Comparison of ENCODE assay signal across 14 cellular contexts in the genomic region with DNA sequence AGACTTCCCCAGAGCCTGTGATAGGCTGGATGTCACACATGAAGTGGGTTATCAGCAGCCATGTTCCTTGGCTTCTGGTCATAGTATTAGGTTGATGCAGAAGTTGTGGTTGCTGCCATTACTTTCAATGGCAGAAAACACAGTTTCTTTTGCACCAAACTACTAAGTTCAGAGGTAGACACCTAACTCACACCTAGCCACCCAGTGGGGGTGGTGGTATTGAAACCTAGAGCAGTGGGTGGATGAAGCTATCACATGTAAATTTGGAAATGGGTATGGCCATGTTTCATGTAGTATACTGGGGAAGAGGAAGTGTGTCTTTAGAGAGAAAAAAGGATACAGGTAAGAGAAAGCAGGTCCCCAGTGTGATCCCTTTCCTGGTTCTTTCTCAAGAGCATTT.
A peak's percentile ranks its signal among the peaks of the same experiment; 100 is the strongest.
DNase-seq lines count a peak whose midpoint lies in the region; ATAC-seq and TF ChIP-seq lines count a peak whose summit lies in the region.
"Had no signal": no experiment of that assay in that cellular context is flagged by ENCODE, and none has a peak within 500 bp of the region (broad histone marks: within the 10 kb centered on the region; RNA-seq: fewer than 3 reads in every experiment).

No MANE protein-coding gene starts in this region.

- H3K4me1 ChIP-seq in trophoblast cell (ENCODE audit: control insufficient read depth in 1 of 2, insufficient read depth in 2 of 2, low read length in 2 of 2) (peaks cover 0 to 3% of the 10 kb centered on the region in 2 experiments), aorta (ENCODE audit: control insufficient read depth in 1 of 2, insufficient read depth in 2 of 2, low read length in 2 of 2) (no peaks in the 10 kb centered on the region), upper lobe of right lung (no peaks in the 10 kb centered on the region)
- H3K4me1 ChIP-seq: ascending aorta had no signal

- H3K4ac ChIP-seq in trophoblast cell (ENCODE audit: low read depth, low read length), result no peak overlapping the region

- no peak for TF ChIP-seq CTCF in upper lobe of right lung (IDR thresholded peaks at IDR 0.05)

- H4K12ac ChIP-seq in trophoblast cell (ENCODE audit: low read depth, low read length), result no peak overlapping the region

- ATAC-seq in GM18909 (IDR thresholded peaks at IDR 0.05; ENCODE audit: poor library complexity, unreplicated experiment) (peak; percentile 85), GM21529 (IDR thresholded peaks at IDR 0.05; ENCODE audit: unreplicated experiment) (peak; percentile 89), HG03066 (IDR thresholded peaks at IDR 0.05; ENCODE audit: low read depth, unreplicated experiment) (peak; percentile 82), aorta (ENCODE audit: low FRiP score) (no peak), upper lobe of right lung (no peak)
- ATAC-seq: activated T-cell treated with anti-CD3 and anti-CD28 coated beads, Interleukin-2, amount 50 U/mL, for 72 hours; stimulated activated naive CD8-positive, alpha-beta T cell treated with anti-CD3 and anti-CD28 coated beads, Interleukin-15, amount 100 ng/mL, for 72 hours had no signal

- H3K27me3 ChIP-seq in trophoblast cell (ENCODE audit: insufficient read depth, low read length) (no peaks in the 10 kb centered on the region), aorta (ENCODE audit: control insufficient read depth in 1 of 2, insufficient read depth in 2 of 2, low read length in 1 of 2) (no peaks in the 10 kb centered on the region), upper lobe of right lung (no peaks in the 10 kb centered on the region)
- H3K27me3 ChIP-seq: ascending aorta had no signal

- peaks cover 2% of the 10 kb centered on the region for H3K79me1 ChIP-seq in trophoblast cell (ENCODE audit: low read length)

- no peaks in the 10 kb centered on the region for H3K9me3 ChIP-seq in trophoblast cell (ENCODE audit: insufficient read depth, low read depth, low read length)
- H3K9me3 ChIP-seq in aorta (ENCODE audit: control insufficient read depth, low read length), result no peaks in the 10 kb centered on the region
- H3K9me3 ChIP-seq in upper lobe of right lung, result no peaks in the 10 kb centered on the region
- H3K9me3 ChIP-seq: ascending aorta had no signal

- H2AFZ ChIP-seq in trophoblast cell (ENCODE audit: insufficient read depth, low read length, poor library complexity), result no peak overlapping the region

- intact Hi-C loops in aorta (cut with DNase I) (no loop called here), upper lobe of right lung (cut with DNase I) (no loop called here)

- no peak overlapping the region for H3K4me2 ChIP-seq in trophoblast cell (ENCODE audit: low read length)

- H3K9ac ChIP-seq in trophoblast cell (ENCODE audit: low read length), result no peak overlapping the region

- DNase-seq in trophoblast cell (no peak), aorta (no peak), SIG-M5 treated with dmso at 0.1 percent for 504 hours (lab: John Stamatoyannopoulos, UW; ENCODE audit: unreplicated experiment) (no peak), upper lobe of right lung (no peak)
- DNase-seq: activated T-cell treated with anti-CD3 and anti-CD28 coated beads, Interleukin-2, amount 50 U/mL, for 72 hours; CD4-positive, alpha-beta memory T cell; dorsolateral prefrontal cortex; KBM-7; NCI-H187 treated with DMSO at 0.1 percent for 48 hours; stimulated activated naive CD8-positive, alpha-beta T cell treated with anti-CD3 and anti-CD28 coated beads, Interleukin-15, amount 100 ng/mL, for 72 hours had no signal

- H2BK5ac ChIP-seq in trophoblast cell (ENCODE audit: low read depth, low read length, poor library complexity), result no peak overlapping the region

- no peak overlapping the region for H2BK12ac ChIP-seq in trophoblast cell (ENCODE audit: low read length)

- no peaks in the 10 kb centered on the region for H3K36me3 ChIP-seq in trophoblast cell (ENCODE audit: control insufficient read depth in 1 of 2, insufficient read depth in 2 of 2, low read length in 2 of 2)
- H3K36me3 ChIP-seq in aorta (ENCODE audit: control insufficient read depth in 1 of 2, insufficient read depth in 2 of 2, low read length in 1 of 2), result no peaks in the 10 kb centered on the region
- no peaks in the 10 kb centered on the region for H3K36me3 ChIP-seq in upper lobe of right lung
- H3K36me3 ChIP-seq: ascending aorta had no signal

- H4K91ac ChIP-seq in trophoblast cell (ENCODE audit: low read depth, low read length), result peak overlapping the region; percentile 4

- H3K18ac ChIP-seq in trophoblast cell (ENCODE audit: low read length), result no peak overlapping the region

- H3K4me3 ChIP-seq in trophoblast cell (ENCODE audit: low read depth, low read length), result no peak overlapping the region
- H3K4me3 ChIP-seq in aorta (ENCODE audit: low read length in 2 of 2), result no peak overlapping the region
- H3K4me3 ChIP-seq in upper lobe of right lung, result no peak overlapping the region
- H3K4me3 ChIP-seq: ascending aorta, dorsolateral prefrontal cortex had no signal

- no peaks in the 10 kb centered on the region for H3K79me2 ChIP-seq in trophoblast cell (ENCODE audit: control insufficient read depth, insufficient read depth, low read length, poor library complexity)

- H3K14ac ChIP-seq in trophoblast cell (ENCODE audit: low read length), result no peak overlapping the region

- no peak overlapping the region for H3K23ac ChIP-seq in trophoblast cell (ENCODE audit: low read length)

- no peak overlapping the region for H3K27ac ChIP-seq in trophoblast cell (ENCODE audit: low read depth, low read length)
- no peak overlapping the region for H3K27ac ChIP-seq in aorta (ENCODE audit: low read depth in 1 of 2, low read length in 2 of 2)
- H3K27ac ChIP-seq in upper lobe of right lung, result no peak overlapping the region
- H3K27ac ChIP-seq: ascending aorta, dorsolateral prefrontal cortex had no signal

- no peak overlapping the region for H2BK120ac ChIP-seq in trophoblast cell (ENCODE audit: insufficient read depth, low read length, poor library complexity)

- H4K8ac ChIP-seq in trophoblast cell (ENCODE audit: low read depth, low read length), result no peak overlapping the region

- H2AK5ac ChIP-seq in trophoblast cell (ENCODE audit: low read length), result no peak overlapping the region

Comparison
In these comparisons a context has a peak if more than half of its experiments do, and no peak if none do; other contexts are left out.
1. ATAC-seq: peak in GM18909 (single experiment), GM21529 (single experiment) and HG03066 (single experiment); none in aorta (single experiment) and upper lobe of right lung (single experiment).